In the genomic region with DNA sequence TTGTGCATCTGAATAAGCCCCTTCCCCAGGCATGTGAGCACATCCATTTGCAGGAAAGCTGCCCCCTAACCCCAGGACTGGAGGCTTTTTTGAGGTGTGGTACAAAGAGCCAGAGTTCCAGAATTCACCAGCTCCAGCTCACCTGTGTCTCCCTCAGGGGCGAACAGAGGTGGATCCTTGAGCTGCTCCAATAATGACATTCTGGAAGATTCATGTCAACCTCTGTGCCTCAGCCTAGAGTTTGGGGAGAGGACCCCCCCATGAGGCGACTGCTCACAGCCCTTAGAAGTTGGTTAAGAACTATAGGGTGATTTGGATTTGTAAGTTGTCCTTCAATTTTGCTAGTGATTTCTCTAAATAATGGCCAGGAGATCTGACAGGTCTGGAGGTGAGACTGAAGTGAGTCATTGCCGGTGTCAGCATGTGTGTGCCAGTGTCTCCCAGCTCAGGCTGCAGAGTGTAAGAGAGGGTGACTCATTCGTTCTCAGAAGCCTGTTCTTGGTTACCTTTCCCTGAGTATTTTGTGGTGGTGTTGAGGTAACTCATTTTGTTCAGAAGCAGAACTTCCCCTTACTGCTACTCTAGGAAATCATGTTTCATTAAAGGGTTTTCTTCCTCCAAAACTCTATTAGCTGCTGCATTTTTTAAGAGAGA, we compare ENCODE assay signal across 9 cellular contexts.
DNase-seq lines count a peak whose midpoint lies in the region; ATAC-seq, FAIRE-seq and TF ChIP-seq lines count a peak whose summit lies in the region.
"Had no signal": no experiment of that assay in that cellular context is flagged by ENCODE, and none has a peak within 500 bp of the region (broad histone marks: within the 10 kb centered on the region; RNA-seq: fewer than 3 reads in every experiment).

No MANE protein-coding gene starts in this region.

- no peaks in the 10 kb centered on the region for H3K9me3 Mint-ChIP-seq in activated CD4-positive, alpha-beta T cell treated with anti-CD3 and anti-CD28 coated beads, Interleukin-2, amount 10 ng/mL, durations not matched to agents 7 days and 5 days

- peak overlapping the region; percentile 54 for H3K27ac Mint-ChIP-seq in activated CD4-positive, alpha-beta T cell treated with anti-CD3 and anti-CD28 coated beads, Interleukin-2, amount 10 ng/mL, durations not matched to agents 7 days and 5 days

- ATAC-seq in GM19395 (IDR thresholded peaks at IDR 0.05; ENCODE audit: unreplicated experiment), result peak; percentile 97
- ATAC-seq in HG03378 (IDR thresholded peaks at IDR 0.05; ENCODE audit: unreplicated experiment), result peak; percentile 97

- no peak overlapping the region for H3K4me3 Mint-ChIP-seq in activated CD4-positive, alpha-beta T cell treated with anti-CD3 and anti-CD28 coated beads, Interleukin-2, amount 10 ng/mL, durations not matched to agents 7 days and 5 days

- CTCF ChIA-PET in activated CD4-positive, alpha-beta T cell treated with anti-CD3 and anti-CD28 coated beads, Interleukin-2, amount 10 ng/mL, durations not matched to agents 7 days and 5 days (lab: Charles Lee), result no interaction called here

- H3K36me3 Mint-ChIP-seq in activated CD4-positive, alpha-beta T cell treated with anti-CD3 and anti-CD28 coated beads, Interleukin-2, amount 10 ng/mL, durations not matched to agents 7 days and 5 days (ENCODE audit: low read depth), result no peaks in the 10 kb centered on the region

- no peak for TF ChIP-seq CTCF in AG10803 (conservative IDR thresholded peaks at IDR 0.05; ENCODE audit: low read length)

- peaks cover 23% of the 10 kb centered on the region for H3K27me3 Mint-ChIP-seq in activated CD4-positive, alpha-beta T cell treated with anti-CD3 and anti-CD28 coated beads, Interleukin-2, amount 10 ng/mL, durations not matched to agents 7 days and 5 days

- DNase-seq in AG10803 (ENCODE audit: low read depth) (peak; percentile 46), NCI-H526 treated with DMSO at 0.1 percent for 48 hours (lab: John Stamatoyannopoulos, UW) (no peak), NCI-H2196 treated with DMSO at 0.1 percent for 48 hours (lab: John Stamatoyannopoulos, UW; ENCODE audit: unreplicated experiment) (no peak)
- peak; percentile 56 for DNase-seq in activated CD4-positive, alpha-beta T cell treated with anti-CD3 and anti-CD28 coated beads, Interleukin-2, amount 10 ng/mL, durations not matched to agents 7 days and 5 days
- no peak for DNase-seq in effector CD4-positive, alpha-beta T cell

- H3K4me1 Mint-ChIP-seq in activated CD4-positive, alpha-beta T cell treated with anti-CD3 and anti-CD28 coated beads, Interleukin-2, amount 10 ng/mL, durations not matched to agents 7 days and 5 days, result peaks cover 25% of the 10 kb centered on the region

- POLR2A ChIA-PET in activated CD4-positive, alpha-beta T cell treated with anti-CD3 and anti-CD28 coated beads, Interleukin-2, amount 10 ng/mL, durations not matched to agents 7 days and 5 days (lab: Charles Lee), result no interaction called here

- FAIRE-seq in islet of Langerhans (lab: Jason Lieb, UNC), result peak; percentile 13

- H3K4me3 ChIP-seq in AG10803 (ENCODE audit: low read length), result no peak overlapping the region
- H3K4me3 ChIP-seq: cardiac muscle cell had no signal

Comparison
In these comparisons a context has a peak if more than half of its experiments do, and no peak if none do; other contexts are left out.
1. DNase-seq: peak in AG10803 (single experiment) and activated CD4-positive, alpha-beta T cell treated with anti-CD3 and anti-CD28 coated beads, Interleukin-2, amount 10 ng/mL, durations not matched to agents 7 days and 5 days (single experiment); none in effector CD4-positive, alpha-beta T cell (single experiment), NCI-H526 treated with DMSO at 0.1 percent for 48 hours (single experiment) and NCI-H2196 treated with DMSO at 0.1 percent for 48 hours (single experiment).